1 cellular context compared by ENCODE assay signal in genomic region chr19:10736916-10737551, GRCh38.
A peak's percentile ranks its signal among the peaks of the same experiment; 100 is the strongest.
TF ChIP-seq lines count a peak whose summit lies in the region.

No MANE protein-coding gene starts in this region.

TF ChIP-seq in HepG2, 621 proteins besides CTCF, POLR2A, EP300 and RAD21:
- no peak for TF ChIP-seq CBX5 (CRISPR knock-in tag; IDR thresholded peaks at IDR 0.05; ENCODE audit: borderline replicate concordance)
- no peak for TF ChIP-seq ASH2L (IDR thresholded peaks at IDR 0.05; ENCODE audit: insufficient read length, low read depth, low read length)
- peak; percentile 31; the same call in 1 of the 2 replicates for TF ChIP-seq ZNF770 (CRISPR knock-in tag; IDR thresholded peaks at IDR 0.05)
- TF ChIP-seq ZNF776 (CRISPR knock-in tag; IDR thresholded peaks at IDR 0.05) = no peak
- TF ChIP-seq CEBPZ (IDR thresholded peaks at IDR 0.05; ENCODE audit: low read length) = no peak
